ENCODE assay signal across 8 cellular contexts in the genomic region with DNA sequence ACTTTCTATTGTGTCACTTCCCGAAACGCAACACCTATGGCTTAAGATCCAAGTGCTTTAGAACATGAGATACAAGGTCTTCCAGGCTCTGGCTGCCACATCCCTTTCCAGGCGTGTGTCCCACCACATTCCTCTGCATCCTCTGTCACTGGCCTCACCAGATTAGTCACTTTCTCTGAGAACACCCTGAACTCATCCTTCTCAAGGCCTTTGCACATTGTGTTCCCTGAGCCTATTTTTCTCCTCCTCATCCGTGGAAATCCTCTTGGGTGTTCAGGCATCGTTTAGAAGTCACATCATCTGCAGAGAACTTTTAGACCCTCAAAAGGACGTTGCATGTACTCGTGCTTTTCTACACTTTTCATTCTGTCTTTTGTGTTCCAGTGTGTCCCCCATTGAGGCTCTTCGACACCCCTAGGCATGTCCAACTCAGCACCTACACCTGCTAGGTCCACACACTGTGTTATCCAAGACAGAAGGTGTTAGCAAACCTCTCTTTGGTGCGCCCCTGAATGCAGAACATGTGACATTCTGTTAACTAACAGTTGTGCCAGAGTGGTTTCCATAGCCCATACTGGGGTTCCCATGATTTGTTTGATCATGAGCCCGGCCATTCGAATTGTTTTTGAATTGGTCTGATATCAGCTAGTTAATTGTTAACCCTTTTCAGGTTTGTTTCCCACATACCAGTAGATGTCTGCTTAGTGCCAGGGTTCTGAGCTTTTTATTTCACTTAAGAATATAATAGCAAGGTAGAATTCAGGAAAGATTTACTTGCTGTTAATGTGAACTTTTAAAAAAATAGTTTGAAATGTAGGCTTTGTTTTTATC.
A peak's percentile ranks its signal among the peaks of the same experiment; 100 is the strongest.
DNase-seq lines count a peak whose midpoint lies in the region; ATAC-seq and TF ChIP-seq lines count a peak whose summit lies in the region.
"Had no signal": no experiment of that assay in that cellular context is flagged by ENCODE, and none has a peak within 500 bp of the region (broad histone marks: within the 10 kb centered on the region; RNA-seq: fewer than 3 reads in every experiment).

No MANE protein-coding gene starts in this region.

- CTCF ChIA-PET in SK-N-SH (lab: Yijun Ruan, JAX), result no interaction called here

- H3K4me2 ChIP-seq in SK-N-SH, result peak overlapping the region; percentile 1; the same call in 1 of the 2 replicates

- H3K36me3 ChIP-seq in SK-N-SH (replicated peaks in 1 of 2; ENCODE audit: control insufficient read depth in 1 of 2, insufficient read depth in 2 of 2, low read length in 1 of 2) (peaks cover 2 to 12% of the 10 kb centered on the region in 2 experiments), vagina (no peaks in the 10 kb centered on the region)

- DNase-seq in SK-N-SH, result no peak
- peak; percentile 98 for DNase-seq in fibroblast of mammary gland (ENCODE audit: low read depth)
- peak; percentile 68 for DNase-seq in myocyte (ENCODE audit: low read depth)
- DNase-seq in vagina (ENCODE audit: extremely low spot score in 2 of 2), result no peak
- DNase-seq in cerebellum (ENCODE audit: low spot score), result no peak
- no peak for DNase-seq in DMS153 treated with DMSO at 0.1 percent for 48 hours (lab: John Stamatoyannopoulos, UW; ENCODE audit: unreplicated experiment)
- DNase-seq: activated CD4-positive, alpha-beta T cell treated with anti-CD3 and anti-CD28 coated beads for 4 hours had no signal

- peaks cover 100% of the 10 kb centered on the region for H3K79me2 ChIP-seq in SK-N-SH (ENCODE audit: insufficient read depth)

- H3K4me3 ChIP-seq in SK-N-SH (ENCODE audit: low read depth in 2 of 2, low read length in 1 of 2) (no peak overlapping the region), fibroblast of mammary gland (ENCODE audit: control insufficient read depth, low read depth, low read length) (no peak overlapping the region), vagina (no peak overlapping the region)

- ATAC-seq in HG02970 (IDR thresholded peaks at IDR 0.05; ENCODE audit: low FRiP score, unreplicated experiment), result no peak

- H3K27ac ChIP-seq in SK-N-SH (ENCODE audit: low read depth in 2 of 2, low read length in 1 of 2) (peak overlapping the region in 1 of 2 experiments; percentile 64; a peak in 2 of 4 replicates), vagina (peak overlapping the region; percentile 38)

- TF ChIP-seq CTCF in SK-N-SH (IDR thresholded peaks at IDR 0.05), result no peak
- TF ChIP-seq CTCF in fibroblast of mammary gland (conservative IDR thresholded peaks at IDR 0.05; ENCODE audit: control insufficient read depth, insufficient read depth, low read depth, low read length), result no peak
- no peak for TF ChIP-seq CTCF in vagina (IDR thresholded peaks at IDR 0.05)

- TF ChIP-seq POLR2A in vagina (IDR thresholded peaks at IDR 0.05), result no peak

- H2AFZ ChIP-seq in SK-N-SH (ENCODE audit: low read depth), result no peak overlapping the region

- H3K4me1 ChIP-seq in SK-N-SH (ENCODE audit: control insufficient read depth in 1 of 2, insufficient read depth in 2 of 2, low read depth in 1 of 2, low read length in 1 of 2) (0 out of 4 replicates have a peak, but pooled peaks cover 0 to 3% of the 10 kb centered on the region in 2 experiments), vagina (peaks cover 58% of the 10 kb centered on the region)

- H3F3A ChIP-seq in SK-N-SH (replicated peaks; ENCODE audit: insufficient read depth), result peaks cover 8% of the 10 kb centered on the region

- WGBS in SK-N-SH (ENCODE audit: low lambda C conversion rate), result 55% methylated on average over 11 of the region's 11 CpGs

- H3K9me2 ChIP-seq in SK-N-SH, result no peaks in the 10 kb centered on the region

- H3K27me3 ChIP-seq in SK-N-SH (ENCODE audit: insufficient read depth) (no peaks in the 10 kb centered on the region), vagina (no peaks in the 10 kb centered on the region)

- intact Hi-C loops in vagina (cut with DNase I), result loop anchor here (10.0 kb wide), 1 partner anchor 476 kb away; the partner anchor contains the start of gene BCL6

- no peak overlapping the region for H3K9ac ChIP-seq in SK-N-SH

- no peak for TF ChIP-seq RAD21 in SK-N-SH (IDR thresholded peaks at IDR 0.05; ENCODE audit: low read length)

- H3K9me3 ChIP-seq in SK-N-SH (no peaks in the 10 kb centered on the region), vagina (no peaks in the 10 kb centered on the region)

- H4K20me1 ChIP-seq in SK-N-SH (ENCODE audit: insufficient read depth), result no peaks in the 10 kb centered on the region

- POLR2A ChIA-PET in SK-N-SH (lab: Yijun Ruan, JAX), result no interaction called here

- no peak for TF ChIP-seq EP300 in SK-N-SH (IDR thresholded peaks at IDR 0.05; ENCODE audit: borderline replicate concordance in 1 of 2, low read depth in 1 of 2, low read length in 1 of 2)

TF ChIP-seq in SK-N-SH, 30 proteins besides CTCF, POLR2A, EP300 and RAD21:
- TF ChIP-seq MEF2A (IDR thresholded peaks at IDR 0.05; ENCODE audit: borderline replicate concordance, low read depth) (no peak), FOXJ3 (CRISPR knock-in tag; IDR thresholded peaks at IDR 0.05) (no peak), SIN3A (IDR thresholded peaks at IDR 0.05; ENCODE audit: borderline replicate concordance, low read depth, low read length) (no peak), JUND (IDR thresholded peaks at IDR 0.05) (no peak), NFIC (IDR thresholded peaks at IDR 0.05; ENCODE audit: borderline replicate concordance) (no peak), TEAD4 (IDR thresholded peaks at IDR 0.05; ENCODE audit: borderline replicate concordance, insufficient read depth) (no peak), TCF12 (IDR thresholded peaks at IDR 0.05) (no peak), REST (IDR thresholded peaks at IDR 0.05; ENCODE audit: low read depth, low read length) (no peak), EZH2phosphoT487 (IDR thresholded peaks at IDR 0.05; ENCODE audit: borderline replicate concordance, low read depth) (no peak), YY1 (IDR thresholded peaks at IDR 0.05; ENCODE audit: low read depth) (no peak), GABPA (IDR thresholded peaks at IDR 0.05; ENCODE audit: low read depth) (no peak), CHD2 (IDR thresholded peaks at IDR 0.05; ENCODE audit: low read length, partially characterized antibody) (no peak), MXI1 (IDR thresholded peaks at IDR 0.05; ENCODE audit: low read depth, low read length) (no peak), POLR2AphosphoS5 (IDR thresholded peaks at IDR 0.05; ENCODE audit: low read depth, low read length) (no peak)
- TF ChIP-seq, protein P1, sequence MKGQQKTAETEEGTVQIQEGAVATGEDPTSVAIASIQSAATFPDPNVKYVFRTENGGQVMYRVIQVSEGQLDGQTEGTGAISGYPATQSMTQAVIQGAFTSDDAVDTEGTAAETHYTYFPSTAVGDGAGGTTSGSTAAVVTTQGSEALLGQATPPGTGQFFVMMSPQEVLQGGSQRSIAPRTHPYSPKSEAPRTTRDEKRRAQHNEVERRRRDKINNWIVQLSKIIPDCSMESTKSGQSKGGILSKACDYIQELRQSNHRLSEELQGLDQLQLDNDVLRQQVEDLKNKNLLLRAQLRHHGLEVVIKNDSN (IDR thresholded peaks at IDR 0.05; ENCODE audit: borderline replicate concordance, low read depth), result no peak
- TF ChIP-seq, protein P2, sequence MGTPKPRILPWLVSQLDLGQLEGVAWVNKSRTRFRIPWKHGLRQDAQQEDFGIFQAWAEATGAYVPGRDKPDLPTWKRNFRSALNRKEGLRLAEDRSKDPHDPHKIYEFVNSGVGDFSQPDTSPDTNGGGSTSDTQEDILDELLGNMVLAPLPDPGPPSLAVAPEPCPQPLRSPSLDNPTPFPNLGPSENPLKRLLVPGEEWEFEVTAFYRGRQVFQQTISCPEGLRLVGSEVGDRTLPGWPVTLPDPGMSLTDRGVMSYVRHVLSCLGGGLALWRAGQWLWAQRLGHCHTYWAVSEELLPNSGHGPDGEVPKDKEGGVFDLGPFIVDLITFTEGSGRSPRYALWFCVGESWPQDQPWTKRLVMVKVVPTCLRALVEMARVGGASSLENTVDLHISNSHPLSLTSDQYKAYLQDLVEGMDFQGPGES (IDR thresholded peaks at IDR 0.05; ENCODE audit: low read depth, low read length), result no peak
- TF ChIP-seq, protein P3, sequence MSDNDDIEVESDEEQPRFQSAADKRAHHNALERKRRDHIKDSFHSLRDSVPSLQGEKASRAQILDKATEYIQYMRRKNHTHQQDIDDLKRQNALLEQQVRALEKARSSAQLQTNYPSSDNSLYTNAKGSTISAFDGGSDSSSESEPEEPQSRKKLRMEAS (IDR thresholded peaks at IDR 0.05; ENCODE audit: low read depth), result no peak

Comparison
In these comparisons a context has a peak if more than half of its experiments do, and no peak if none do; other contexts are left out.
1. DNase-seq: peak in fibroblast of mammary gland (single experiment) and myocyte (single experiment); none in SK-N-SH (single experiment), vagina (0 of 2), cerebellum (single experiment) and DMS153 treated with DMSO at 0.1 percent for 48 hours (single experiment).